ENCODE assay signal across 16 cellular contexts in the genomic region with DNA sequence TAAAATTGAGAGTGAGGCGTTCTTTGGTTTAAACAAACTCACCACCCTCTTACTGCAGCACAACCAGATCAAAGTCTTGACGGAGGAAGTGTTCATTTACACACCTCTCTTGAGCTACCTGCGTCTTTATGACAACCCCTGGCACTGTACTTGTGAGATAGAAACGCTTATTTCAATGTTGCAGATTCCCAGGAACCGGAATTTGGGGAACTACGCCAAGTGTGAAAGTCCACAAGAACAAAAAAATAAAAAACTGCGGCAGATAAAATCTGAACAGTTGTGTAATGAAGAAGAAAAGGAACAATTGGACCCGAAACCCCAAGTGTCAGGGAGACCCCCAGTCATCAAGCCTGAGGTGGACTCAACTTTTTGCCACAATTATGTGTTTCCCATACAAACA. TPM values are rescaled to one million over a fixed set of nuclear protein-coding genes. Genes with fewer than 3 reads are reported as not detected.
DNase-seq lines count a peak whose midpoint lies in the region; ATAC-seq and TF ChIP-seq lines count a peak whose summit lies in the region.
"Had no signal": no experiment of that assay in that cellular context is flagged by ENCODE, and none has a peak within 500 bp of the region (broad histone marks: within the 10 kb centered on the region; RNA-seq: fewer than 3 reads in every experiment).

No MANE protein-coding gene starts in this region.

- H3K4me2 ChIP-seq in SK-N-SH: no peak overlapping the region

- H3K27ac ChIP-seq in SK-N-SH (ENCODE audit: low read depth in 2 of 2, low read length in 1 of 2) (peak overlapping the region; percentile 47 to 69; a peak in 3 of 4 replicates), vagina (peak overlapping the region; percentile 77)
- H3K27ac ChIP-seq: 22Rv1, body of pancreas had no signal

- POLR2A ChIA-PET in SK-N-SH (lab: Yijun Ruan, JAX): no interaction called here

- CTCF ChIA-PET in SK-N-SH (lab: Yijun Ruan, JAX): interaction anchor here (0.6 to 0.9 kb wide), 2 partner anchors 9 to 1298 kb away, joined by 3 to 4 read pairs; no protein-coding TSS in a partner anchor

- H3K9me3 ChIP-seq in SK-N-SH (no peaks in the 10 kb centered on the region), neuron (ENCODE audit: low read length) (no peaks in the 10 kb centered on the region), vagina (no peaks in the 10 kb centered on the region)
- H3K9me3 ChIP-seq: body of pancreas had no signal

- no peak for TF ChIP-seq RAD21 in SK-N-SH (IDR thresholded peaks at IDR 0.05; ENCODE audit: low read length)

- ATAC-seq in SK-N-SH treated with all-trans-retinoic acid at 6 μM for 48 hours (no peak), GM19463 (IDR thresholded peaks at IDR 0.05; ENCODE audit: unreplicated experiment) (no peak), GM21390 (IDR thresholded peaks at IDR 0.05; ENCODE audit: unreplicated experiment) (no peak)
- ATAC-seq: activated CD8-positive, alpha-beta T cell treated with anti-CD3 and anti-CD28 coated beads for 36 hours; stimulated activated effector memory CD8-positive, alpha-beta T cell treated with anti-CD3 and anti-CD28 coated beads, Interleukin-12 subunit alpha, Interleukin-12 subunit beta, amount 100 ng/mL, for 72 hours had no signal

- TF ChIP-seq POLR2A in vagina (IDR thresholded peaks at IDR 0.05): no peak

- peaks cover 0 to 3% of the 10 kb centered on the region in 2 experiments for H3K36me3 ChIP-seq in SK-N-SH (replicated peaks in 1 of 2; ENCODE audit: control insufficient read depth in 1 of 2, insufficient read depth in 2 of 2, low read length in 1 of 2)
- H3K36me3 ChIP-seq in neuron (ENCODE audit: insufficient read depth, low read length): peaks cover 2% of the 10 kb centered on the region
- H3K36me3 ChIP-seq in vagina: no peaks in the 10 kb centered on the region

- intact Hi-C loops in vagina (cut with DNase I): no loop called here

- DNase-seq in SK-N-SH (no peak), fibroblast of the aortic adventitia (ENCODE audit: low read depth) (peak; percentile 64), vagina (ENCODE audit: extremely low spot score in 2 of 2) (no peak), glomerular visceral epithelial cell (ENCODE audit: extremely low spot score) (no peak)
- DNase-seq: activated CD8-positive, alpha-beta T cell treated with anti-CD3 and anti-CD28 coated beads for 36 hours; activated effector memory CD4-positive, alpha-beta T cell treated with Interleukin-2 at 50 U/mL for 16 hours; CD4-positive, alpha-beta memory T cell; stimulated activated CD4-positive, alpha-beta T cell treated with anti-CD3 and anti-CD28 coated beads, Interleukin-4, amount 100 ng/mL, for 1 hour; T1000 had no signal

- TF ChIP-seq CTCF in SK-N-SH (IDR thresholded peaks at IDR 0.05) (no peak), fibroblast of the aortic adventitia (IDR thresholded peaks at IDR 0.05; ENCODE audit: insufficient read depth, low read length) (no peak), vagina (IDR thresholded peaks at IDR 0.05) (no peak)

- no peaks in the 10 kb centered on the region for H3K9me2 ChIP-seq in SK-N-SH

- H3K27me3 ChIP-seq in SK-N-SH (ENCODE audit: insufficient read depth) (no peaks in the 10 kb centered on the region), neuron (ENCODE audit: insufficient read depth, low read length) (no peaks in the 10 kb centered on the region), vagina (no peaks in the 10 kb centered on the region)
- H3K27me3 ChIP-seq: body of pancreas had no signal

- H3K9ac ChIP-seq in SK-N-SH: no peak overlapping the region

- TF ChIP-seq EP300 in SK-N-SH (IDR thresholded peaks at IDR 0.05; ENCODE audit: borderline replicate concordance in 1 of 2, low read depth in 1 of 2, low read length in 1 of 2): no peak

- 95% methylated on average over 8 of the region's 8 CpGs for WGBS in SK-N-SH (ENCODE audit: low lambda C conversion rate)

- H4K20me1 ChIP-seq in SK-N-SH (ENCODE audit: insufficient read depth): no peaks in the 10 kb centered on the region

- H3K4me1 ChIP-seq in SK-N-SH (ENCODE audit: control insufficient read depth in 1 of 2, insufficient read depth in 2 of 2, low read depth in 1 of 2, low read length in 1 of 2) (peaks cover 0 to 41% of the 10 kb centered on the region in 2 experiments; a peak in 2 of 4 replicates), neuron (ENCODE audit: insufficient read depth, low read length) (peaks cover 20% of the 10 kb centered on the region), vagina (peaks cover 20% of the 10 kb centered on the region)
- H3K4me1 ChIP-seq: body of pancreas had no signal

- H2AFZ ChIP-seq in SK-N-SH (ENCODE audit: low read depth) (no peak overlapping the region), neuron (ENCODE audit: low read depth, low read length) (peak overlapping the region; percentile 74)

- no peak overlapping the region for H3K4me3 ChIP-seq in SK-N-SH (ENCODE audit: low read depth in 2 of 2, low read length in 1 of 2)
- peak overlapping the region; percentile 54 for H3K4me3 ChIP-seq in fibroblast of the aortic adventitia (ENCODE audit: low read depth, low read length)
- H3K4me3 ChIP-seq in neuron (ENCODE audit: low read length): peak overlapping the region; percentile 14
- peak overlapping the region in 1 of 2 donors; percentile 14 for H3K4me3 ChIP-seq in vagina
- H3K4me3 ChIP-seq: body of pancreas had no signal

- no peaks in the 10 kb centered on the region for H3K79me2 ChIP-seq in SK-N-SH (ENCODE audit: insufficient read depth)

- peaks cover 4% of the 10 kb centered on the region for H3F3A ChIP-seq in SK-N-SH (replicated peaks; ENCODE audit: insufficient read depth)

TF ChIP-seq in SK-N-SH, 30 proteins besides CTCF, POLR2A, EP300 and RAD21 (continues in another document):
- TF ChIP-seq TAF1 (IDR thresholded peaks at IDR 0.05; ENCODE audit: borderline replicate concordance, low read depth, low read length) (no peak), TCF12 (IDR thresholded peaks at IDR 0.05) (no peak), GATA2 (CRISPR knock-in tag; IDR thresholded peaks at IDR 0.05) (no peak), FOSL2 (IDR thresholded peaks at IDR 0.05; ENCODE audit: borderline replicate concordance, low read depth) (no peak), POLR2AphosphoS5 (IDR thresholded peaks at IDR 0.05; ENCODE audit: low read depth, low read length) (no peak), RFX5 (IDR thresholded peaks at IDR 0.05; ENCODE audit: low read length) (no peak), RCOR1 (IDR thresholded peaks at IDR 0.05; ENCODE audit: low read length) (no peak), TEAD4 (IDR thresholded peaks at IDR 0.05; ENCODE audit: borderline replicate concordance, insufficient read depth) (no peak), ELF1 (IDR thresholded peaks at IDR 0.05) (no peak)
- TF ChIP-seq, protein P1, sequence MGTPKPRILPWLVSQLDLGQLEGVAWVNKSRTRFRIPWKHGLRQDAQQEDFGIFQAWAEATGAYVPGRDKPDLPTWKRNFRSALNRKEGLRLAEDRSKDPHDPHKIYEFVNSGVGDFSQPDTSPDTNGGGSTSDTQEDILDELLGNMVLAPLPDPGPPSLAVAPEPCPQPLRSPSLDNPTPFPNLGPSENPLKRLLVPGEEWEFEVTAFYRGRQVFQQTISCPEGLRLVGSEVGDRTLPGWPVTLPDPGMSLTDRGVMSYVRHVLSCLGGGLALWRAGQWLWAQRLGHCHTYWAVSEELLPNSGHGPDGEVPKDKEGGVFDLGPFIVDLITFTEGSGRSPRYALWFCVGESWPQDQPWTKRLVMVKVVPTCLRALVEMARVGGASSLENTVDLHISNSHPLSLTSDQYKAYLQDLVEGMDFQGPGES (IDR thresholded peaks at IDR 0.05; ENCODE audit: low read depth, low read length): no peak
- TF ChIP-seq, protein P2, sequence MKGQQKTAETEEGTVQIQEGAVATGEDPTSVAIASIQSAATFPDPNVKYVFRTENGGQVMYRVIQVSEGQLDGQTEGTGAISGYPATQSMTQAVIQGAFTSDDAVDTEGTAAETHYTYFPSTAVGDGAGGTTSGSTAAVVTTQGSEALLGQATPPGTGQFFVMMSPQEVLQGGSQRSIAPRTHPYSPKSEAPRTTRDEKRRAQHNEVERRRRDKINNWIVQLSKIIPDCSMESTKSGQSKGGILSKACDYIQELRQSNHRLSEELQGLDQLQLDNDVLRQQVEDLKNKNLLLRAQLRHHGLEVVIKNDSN (IDR thresholded peaks at IDR 0.05; ENCODE audit: borderline replicate concordance, low read depth): no peak

TF ChIP-seq in SK-N-SH treated with all-trans-retinoic acid at 6 μM for 48 hours, 23 proteins besides CTCF, POLR2A, EP300 and RAD21 (continues in another document):
- TF ChIP-seq TOX (CRISPR knock-in tag; IDR thresholded peaks at IDR 0.05; ENCODE audit: borderline replicate concordance) (no peak), RARB (CRISPR knock-in tag; IDR thresholded peaks at IDR 0.05) (no peak), ZFP30 (CRISPR knock-in tag; IDR thresholded peaks at IDR 0.05) (no peak), ARNTL (CRISPR knock-in tag; IDR thresholded peaks at IDR 0.05; ENCODE audit: borderline replicate concordance, low read depth) (no peak), SNAI2 (CRISPR knock-in tag; IDR thresholded peaks at IDR 0.05) (no peak), ZNF565 (CRISPR knock-in tag; conservative IDR thresholded peaks at IDR 0.05; ENCODE audit: low read depth) (no peak), TCF4 (CRISPR knock-in tag; IDR thresholded peaks at IDR 0.05; ENCODE audit: borderline replicate concordance) (no peak), ZFP3 (CRISPR knock-in tag; IDR thresholded peaks at IDR 0.05) (no peak)
- TF ChIP-seq, protein P3, sequence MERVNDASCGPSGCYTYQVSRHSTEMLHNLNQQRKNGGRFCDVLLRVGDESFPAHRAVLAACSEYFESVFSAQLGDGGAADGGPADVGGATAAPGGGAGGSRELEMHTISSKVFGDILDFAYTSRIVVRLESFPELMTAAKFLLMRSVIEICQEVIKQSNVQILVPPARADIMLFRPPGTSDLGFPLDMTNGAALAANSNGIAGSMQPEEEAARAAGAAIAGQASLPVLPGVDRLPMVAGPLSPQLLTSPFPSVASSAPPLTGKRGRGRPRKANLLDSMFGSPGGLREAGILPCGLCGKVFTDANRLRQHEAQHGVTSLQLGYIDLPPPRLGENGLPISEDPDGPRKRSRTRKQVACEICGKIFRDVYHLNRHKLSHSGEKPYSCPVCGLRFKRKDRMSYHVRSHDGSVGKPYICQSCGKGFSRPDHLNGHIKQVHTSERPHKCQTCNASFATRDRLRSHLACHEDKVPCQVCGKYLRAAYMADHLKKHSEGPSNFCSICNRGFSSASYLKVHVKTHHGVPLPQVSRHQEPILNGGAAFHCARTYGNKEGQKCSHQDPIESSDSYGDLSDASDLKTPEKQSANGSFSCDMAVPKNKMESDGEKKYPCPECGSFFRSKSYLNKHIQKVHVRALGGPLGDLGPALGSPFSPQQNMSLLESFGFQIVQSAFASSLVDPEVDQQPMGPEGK (CRISPR knock-in tag; IDR thresholded peaks at IDR 0.05; ENCODE audit: borderline replicate concordance): no peak

RNA-seq across cellular contexts. Expression of a gene that starts 21.5 kb away (rescaled TPM):
- 101 and 138 TPM in 2 replicates for polyA plus RNA-seq in SK-N-SH (2012; rRNA removed)
- polyA plus RNA-seq in SK-N-SH (2012; cell fraction: cytosol; rRNA removed): 138 and 169 TPM in 2 replicates
- 35.8 and 67.6 TPM in 2 replicates for polyA plus RNA-seq in SK-N-SH (2012; cell fraction: nucleus; rRNA removed)
- 95.6 and 131 TPM in 2 replicates for total RNA-seq in fibroblast of the aortic adventitia (ENCODE audit: low replicate concordance)
- total RNA-seq in vagina: 2.9 TPM
- total RNA-seq: activated CD8-positive, alpha-beta T cell treated with anti-CD3 and anti-CD28 coated beads for 36 hours had no signal

Comparison
In these comparisons a context has a peak if more than half of its experiments do, and no peak if none do; other contexts are left out.
1. H3K4me3 ChIP-seq: peak in fibroblast of the aortic adventitia (single experiment) and neuron (single experiment); none in SK-N-SH (0 of 2).
2. RNA of a gene that starts 21.5 kb away (total RNA-seq): 95.6 to 131 TPM in fibroblast of the aortic adventitia; 2.9 TPM in vagina (single experiment); every median in the first group is over 10 times any median in the second.